In the genomic region with DNA sequence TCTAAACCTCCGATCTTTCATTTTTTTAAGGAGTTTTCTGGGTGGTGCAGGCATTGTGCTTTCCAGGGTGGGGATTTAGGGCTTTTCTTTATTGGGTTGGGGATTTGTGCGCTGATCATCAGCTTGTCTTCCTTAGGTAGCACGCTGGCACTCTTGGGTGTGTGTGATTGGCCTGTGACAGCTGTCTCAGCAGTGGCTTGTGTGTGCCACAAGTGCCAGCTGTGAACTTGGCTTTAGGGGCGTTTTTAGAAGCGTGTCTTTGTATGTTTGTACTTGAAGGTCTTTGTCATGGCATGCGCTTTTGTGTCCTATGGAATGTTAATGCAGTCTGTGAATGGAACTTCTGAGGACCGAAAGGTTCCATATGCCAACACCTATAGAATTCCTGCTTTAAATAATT, we compare ENCODE assay signal across 8 cellular contexts. TPM values are rescaled to one million over a fixed set of nuclear protein-coding genes. Genes with fewer than 3 reads are reported as not detected.
DNase-seq lines count a peak whose midpoint lies in the region; ATAC-seq and TF ChIP-seq lines count a peak whose summit lies in the region.

No MANE protein-coding gene starts in this region.

- H3K4me3 ChIP-seq in NT2/D1 (ENCODE audit: insufficient read length, low read depth) (peak overlapping the region; percentile 76), urinary bladder (ENCODE audit: low read depth, low read length) (peak overlapping the region; percentile 81)

- H3K9ac ChIP-seq in NT2/D1 (ENCODE audit: insufficient read length, low read depth), result peak overlapping the region; percentile 85

- DNase-seq in NCI-H187 (lab: John Stamatoyannopoulos, UW) (peak; percentile 12 to 63), NCI-H187 treated with DMSO at 0.1 percent for 48 hours (lab: John Stamatoyannopoulos, UW) (no peak), NT2/D1 (ENCODE audit: low read depth, low spot score) (no peak), fibroblast of peridontal ligament (ENCODE audit: extremely low read depth) (peak; percentile 39)
- DNase-seq in activated T-cell treated with anti-CD3 and anti-CD28 coated beads, Interleukin-2, amount 50 U/mL, for 72 hours, result peak; percentile 40 to 56

- H3K4me3 Mint-ChIP-seq in activated T-cell treated with anti-CD3 and anti-CD28 coated beads, Interleukin-2, amount 50 U/mL, for 72 hours, result peak overlapping the region; percentile 95 to 96
- peak overlapping the region; percentile 97 to 98 (median 98) for H3K4me3 Mint-ChIP-seq in nephron

- no peaks in the 10 kb centered on the region for H3K9me3 Mint-ChIP-seq in activated T-cell treated with anti-CD3 and anti-CD28 coated beads, Interleukin-2, amount 50 U/mL, for 72 hours
- H3K9me3 Mint-ChIP-seq in nephron, result no peaks in the 10 kb centered on the region

- peaks cover 4% of the 10 kb centered on the region in 2 donors for H3K36me3 Mint-ChIP-seq in activated T-cell treated with anti-CD3 and anti-CD28 coated beads, Interleukin-2, amount 50 U/mL, for 72 hours (ENCODE audit: insufficient read depth in 2 of 2)
- peaks cover 2% of the 10 kb centered on the region for H3K36me3 Mint-ChIP-seq in nephron (ENCODE audit: low read depth)

- H3K27me3 Mint-ChIP-seq in activated T-cell treated with anti-CD3 and anti-CD28 coated beads, Interleukin-2, amount 50 U/mL, for 72 hours (ENCODE audit: low read depth), result no peaks in the 10 kb centered on the region
- no peaks in the 10 kb centered on the region for H3K27me3 Mint-ChIP-seq in nephron (ENCODE audit: low read depth)

- peak; percentile 28 for ATAC-seq in HG03175 (IDR thresholded peaks at IDR 0.05; ENCODE audit: unreplicated experiment)
- peak; percentile 38 to 41 for ATAC-seq in activated T-cell treated with anti-CD3 and anti-CD28 coated beads, Interleukin-2, amount 50 U/mL, for 72 hours (replicated peaks in 1 of 2)

- H3K4me1 Mint-ChIP-seq in activated T-cell treated with anti-CD3 and anti-CD28 coated beads, Interleukin-2, amount 50 U/mL, for 72 hours (ENCODE audit: low read depth), result peaks cover 46% of the 10 kb centered on the region
- H3K4me1 Mint-ChIP-seq in nephron, result peaks cover 30% of the 10 kb centered on the region

- peak overlapping the region; percentile 97 for H3K27ac ChIP-seq in urinary bladder (ENCODE audit: low read depth)

- H3K27me3 ChIP-seq in NT2/D1 (ENCODE audit: insufficient read depth, insufficient read length), result peaks cover 3% of the 10 kb centered on the region

- no peaks in the 10 kb centered on the region for H3K9me3 ChIP-seq in NT2/D1 (ENCODE audit: insufficient read depth, low read length)

- WGBS in urinary bladder, result 3% methylated on average over 7 of the region's 7 CpGs

- H3K4me1 ChIP-seq in NT2/D1 (ENCODE audit: insufficient read depth, insufficient read length) (no peaks in the 10 kb centered on the region), urinary bladder (ENCODE audit: insufficient read depth) (no peaks in the 10 kb centered on the region)

- no peak for TF ChIP-seq CTCF in nephron (IDR thresholded peaks at IDR 0.05; ENCODE audit: unreplicated experiment in 3 of 3)

- H3K36me3 ChIP-seq in NT2/D1 (ENCODE audit: insufficient read depth, insufficient read length, low read length) (no peaks in the 10 kb centered on the region), urinary bladder (ENCODE audit: insufficient read depth) (no peaks in the 10 kb centered on the region)

- peak overlapping the region; percentile 96 for H3K27ac Mint-ChIP-seq in activated T-cell treated with anti-CD3 and anti-CD28 coated beads, Interleukin-2, amount 50 U/mL, for 72 hours
- peak overlapping the region; percentile 93 to 98 (median 98) for H3K27ac Mint-ChIP-seq in nephron

RNA-seq across cellular contexts. Expression of gene AKAP9, which starts 0.8 kb away (rescaled TPM):
- 10 to 100 TPM; 31.5 to 33.4 TPM for total RNA-seq in activated T-cell treated with anti-CD3 and anti-CD28 coated beads, Interleukin-2, amount 50 U/mL, for 72 hours
- total RNA-seq in urinary bladder, result 180 TPM
- polyA plus RNA-seq in urinary bladder, result 11.7 TPM

Comparison
In these comparisons a context has a peak if more than half of its experiments do, and no peak if none do; other contexts are left out.
1. DNase-seq: peak in NCI-H187 (2 of 2), activated T-cell treated with anti-CD3 and anti-CD28 coated beads, Interleukin-2, amount 50 U/mL, for 72 hours (2 of 2) and fibroblast of peridontal ligament (single experiment); none in NCI-H187 treated with DMSO at 0.1 percent for 48 hours (single experiment) and NT2/D1 (single experiment).